Comparison of ENCODE assay signal across 7 cellular contexts in the genomic region with DNA sequence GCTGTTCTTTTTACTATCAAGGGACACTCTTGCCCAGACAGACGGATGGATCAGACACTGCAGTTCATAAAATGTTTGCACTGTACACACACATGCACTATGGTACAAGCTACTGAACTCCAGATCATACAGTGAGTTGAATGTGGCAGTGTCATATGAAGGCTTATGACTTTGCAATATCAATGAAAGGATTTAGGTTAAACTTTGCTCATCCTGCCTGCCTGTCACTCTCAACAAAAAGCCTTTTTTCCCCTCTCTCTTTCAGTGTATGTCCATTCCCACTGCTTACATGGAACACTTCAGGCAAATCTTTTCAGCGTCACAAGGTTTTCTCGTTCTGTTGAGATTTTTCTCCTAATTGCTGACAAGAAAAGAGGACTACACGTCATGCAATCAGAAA.
"Had no signal": no experiment of that assay in that cellular context is flagged by ENCODE, and none has a peak within 500 bp of the region (broad histone marks: within the 10 kb centered on the region; RNA-seq: fewer than 3 reads in every experiment).

No MANE protein-coding gene starts in this region.

- H3K27ac ChIP-seq: HL-60 had no signal

- H3K4me2 ChIP-seq: GM23338 had no signal

- H3K4me3 ChIP-seq: GM23338, HAP-1 had no signal

- H2AFZ ChIP-seq: GM23338 had no signal

- DNase-seq: H7, HFFc6, KBM-7 had no signal

- H3K36me3 ChIP-seq: HAP-1 had no signal

- H3K9me3 ChIP-seq: HAP-1 had no signal

- ATAC-seq: GM23338, HCT116 had no signal
